In genomic region chr1:241635556-241636179, GRCh38 we compare ENCODE assay signal across 28 cellular contexts.
DNase-seq lines count a peak whose midpoint lies in the region; ATAC-seq lines count a peak whose summit lies in the region.
"Had no signal": no experiment of that assay in that cellular context is flagged by ENCODE, and none has a peak within 500 bp of the region (broad histone marks: within the 10 kb centered on the region; RNA-seq: fewer than 3 reads in every experiment).

No MANE protein-coding gene starts in this region.

- peak; percentile 44 for DNase-seq in MV-4-11 (lab: John Stamatoyannopoulos, UW)
- DNase-seq in memory B cell (ENCODE audit: low spot score in 2 of 2) = no peak
- no peak for DNase-seq in NCI-H1105 treated with DMSO at 0.1 percent for 48 hours (lab: John Stamatoyannopoulos, UW)
- DNase-seq in NCI-H2029 (lab: John Stamatoyannopoulos, UW) = no peak
- DNase-seq: activated CD4-positive, alpha-beta T cell treated with anti-CD3 and anti-CD28 coated beads for 48 hours; activated naive CD4-positive, alpha-beta T cell treated with Interleukin-2 at 50 U/mL for 16 hours; activated T-cell treated with anti-CD3 and anti-CD28 coated beads, Interleukin-2, amount 50 U/mL, for 72 hours; anterior cingulate cortex; CD8-positive, alpha-beta T cell; cortex of kidney; DMS 273 treated with DMSO at 0.1 percent for 48 hours; HCEC 1CT; hypothalamus; left ventricle myocardium inferior; MG63; NCI-H510A; ovary; stimulated activated CD4-positive, alpha-beta T cell treated with anti-CD3 and anti-CD28 coated beads, Interleukin-2, amount 100 ng/mL, for 48 hours; stimulated activated naive CD8-positive, alpha-beta T cell treated with anti-CD3 and anti-CD28 coated beads, Interleukin-15, amount 100 ng/mL, for 72 hours; thyroid gland had no signal

- peaks cover 35% of the 10 kb centered on the region for H3K4me1 Mint-ChIP-seq in memory B cell

- ATAC-seq in GM18868 (IDR thresholded peaks at IDR 0.05; ENCODE audit: unreplicated experiment) (peak; percentile 16), memory B cell (ENCODE audit: low read depth) (no peak), HG03432 (IDR thresholded peaks at IDR 0.05; ENCODE audit: unreplicated experiment) (no peak)
- ATAC-seq: activated T-cell treated with anti-CD3 and anti-CD28 coated beads, Interleukin-2, amount 50 U/mL, for 72 hours; CD8-positive, alpha-beta T cell; gastroesophageal sphincter; stimulated activated naive CD8-positive, alpha-beta T cell treated with anti-CD3 and anti-CD28 coated beads, Interleukin-15, amount 100 ng/mL, for 72 hours had no signal

- no peaks in the 10 kb centered on the region for H3K9me3 Mint-ChIP-seq in memory B cell
- H3K9me3 Mint-ChIP-seq: activated T-cell treated with anti-CD3 and anti-CD28 coated beads, Interleukin-2, amount 50 U/mL, for 72 hours; CD8-positive, alpha-beta T cell; stimulated activated naive CD8-positive, alpha-beta T cell treated with anti-CD3 and anti-CD28 coated beads, Interleukin-15, amount 100 ng/mL, for 72 hours; T-helper 1 cell treated with Interleukin-12 subunit alpha and Interleukin-12 subunit beta and Interleukin-4 antibody, amounts not matched to agents 30 μg/mL and 1 μg/mL, for 36 hours had no signal

- no peaks in the 10 kb centered on the region for H3K27me3 Mint-ChIP-seq in memory B cell
- H3K27me3 Mint-ChIP-seq: stimulated activated naive CD8-positive, alpha-beta T cell treated with anti-CD3 and anti-CD28 coated beads, Interleukin-15, amount 100 ng/mL, for 72 hours had no signal

- peaks cover 17% of the 10 kb centered on the region for H3K36me3 Mint-ChIP-seq in memory B cell

- peak overlapping the region; percentile 14 for H3K27ac Mint-ChIP-seq in memory B cell
- H3K27ac Mint-ChIP-seq: activated T-cell treated with anti-CD3 and anti-CD28 coated beads, Interleukin-2, amount 50 U/mL, for 72 hours; CD8-positive, alpha-beta T cell; nephron; T-helper 1 cell treated with Interleukin-12 subunit alpha and Interleukin-12 subunit beta and Interleukin-4 antibody, amounts not matched to agents 30 μg/mL and 1 μg/mL, for 36 hours had no signal

- peak overlapping the region; percentile 47 for H3K4me3 Mint-ChIP-seq in memory B cell
- H3K4me3 Mint-ChIP-seq: CD8-positive, alpha-beta T cell; mesothelial cell of epicardium; T-helper 1 cell treated with Interleukin-12 subunit alpha and Interleukin-12 subunit beta and Interleukin-4 antibody, amounts not matched to agents 30 μg/mL and 1 μg/mL, for 36 hours had no signal

- H3K4me3 ChIP-seq in GM08714 (ENCODE audit: low read length) = peak overlapping the region; percentile 6; the same call in 1 of the 2 replicates
- H3K4me3 ChIP-seq: gastroesophageal sphincter, left ventricle myocardium inferior, MG63, ovary, SJSA1, thyroid gland had no signal
